In genomic region chr1:227364657-227365056, GRCh38 we compare ENCODE assay signal across 27 cellular contexts.
"Had no signal": no experiment of that assay in that cellular context is flagged by ENCODE, and none has a peak within 500 bp of the region (broad histone marks: within the 10 kb centered on the region; RNA-seq: fewer than 3 reads in every experiment).

No MANE protein-coding gene starts in this region.

- H3K36me3 ChIP-seq: stomach, suprapubic skin, thoracic aorta, thyroid gland, tibial artery, tibial nerve, transverse colon, upper lobe of left lung, upper lobe of right lung, uterus, vagina had no signal

- H3K4me3 ChIP-seq: stomach, suprapubic skin, testis, thoracic aorta, thyroid gland, tibial artery, tibial nerve, transverse colon, upper lobe of left lung, upper lobe of right lung, uterus, vagina had no signal

- FAIRE-seq: urothelium cell line had no signal

- H3K9me3 ChIP-seq: stomach, suprapubic skin, testis, thoracic aorta, thyroid gland, tibial artery, tibial nerve, transverse colon, upper lobe of left lung, upper lobe of right lung, uterus, vagina had no signal

- H3K4me1 ChIP-seq: suprapubic skin, tibial artery, tibial nerve, upper lobe of right lung, uterus, vagina had no signal

- DNase-seq: stimulated activated CD4-positive, alpha-beta T cell treated with anti-CD3 and anti-CD28 coated beads, Interleukin-2, amount 100 ng/mL, for 48 hours; stimulated activated CD4-positive, alpha-beta T cell treated with anti-CD3 and anti-CD28 coated beads, Interleukin-4, amount 100 ng/mL, for 1 hour; stimulated activated CD4-positive, alpha-beta T cell treated with anti-CD3 and anti-CD28 coated beads, Interleukin-4, amount 100 ng/mL, for 24 hours; stimulated activated CD4-positive, alpha-beta T cell treated with anti-CD3 and anti-CD28 coated beads, Interleukin-4, amount 100 ng/mL, for 4 hours; stimulated activated CD8-positive, alpha-beta memory T cell treated with anti-CD3 and anti-CD28 coated beads, Interleukin-4, amount 100 ng/mL, for 48 hours; stimulated activated naive B cell treated with anti-CD40 and anti-IgM and Interleukin-4, amounts not matched to agents 10 μg/mL and 1 μg/mL and 100 μg/mL, for 72 hours; stimulated activated naive CD4-positive, alpha-beta T cell; stimulated activated naive CD4-positive, alpha-beta T cell treated with Interleukin-2 at 50 U/mL for 16 hours; stimulated activated naive CD8-positive, alpha-beta T cell treated with anti-CD3 and anti-CD28 coated beads, Interleukin-15, amount 100 ng/mL, for 72 hours; stimulated activated naive CD8-positive, alpha-beta T cell treated with anti-CD3 and anti-CD28 coated beads, Interleukin-15, Interleukin-2, amounts not matched to agents 100 U/mL and 50 U/mL, for 24 hours; stomach; substantia nigra; testis; thyroid gland; tibial artery; transverse colon; trophoblast cell; upper lobe of left lung; upper lobe of right lung; uterus had no signal

- H3K27me3 ChIP-seq: stomach, suprapubic skin, testis, thyroid gland, tibial artery, tibial nerve, transverse colon, upper lobe of left lung, upper lobe of right lung, uterus, vagina had no signal

- H3K27ac ChIP-seq: stomach, suprapubic skin, testis, thoracic aorta, thyroid gland, tibial artery, tibial nerve, upper lobe of left lung, upper lobe of right lung, uterus, vagina had no signal

- ATAC-seq: stimulated activated effector memory CD8-positive, alpha-beta T cell treated with anti-CD3 and anti-CD28 coated beads, Interleukin-12 subunit alpha, Interleukin-12 subunit beta, amount 100 ng/mL, for 72 hours; stimulated activated memory B cell treated with anti-CD40 and anti-IgM and Interleukin-4, amounts not matched to agents 10 μg/mL and 1 μg/mL and 100 μg/mL, for 72 hours; stimulated activated naive B cell treated with anti-CD40 and anti-IgM and Interleukin-4, amounts not matched to agents 10 μg/mL and 1 μg/mL and 100 μg/mL, for 72 hours; stimulated activated naive CD8-positive, alpha-beta T cell treated with anti-CD3 and anti-CD28 coated beads, Interleukin-15, amount 100 ng/mL, for 72 hours; stimulated activated naive CD8-positive, alpha-beta T cell treated with anti-CD3 and anti-CD28 coated beads, Interleukin-15, Interleukin-2, amounts not matched to agents 100 U/mL and 50 U/mL, for 24 hours; upper lobe of right lung had no signal
